In genomic region chr17:61619953-61620352, GRCh38 we compare ENCODE assay signal across 10 cellular contexts. TPM values are rescaled to one million over a fixed set of nuclear protein-coding genes. Genes with fewer than 3 reads are reported as not detected.
"Had no signal": no experiment of that assay in that cellular context is flagged by ENCODE, and none has a peak within 500 bp of the region (broad histone marks: within the 10 kb centered on the region; RNA-seq: fewer than 3 reads in every experiment).

No MANE protein-coding gene starts in this region.

- H3K36me3 Mint-ChIP-seq: IgD-negative memory B cell had no signal

- H3K27ac ChIP-seq: HL-60, KMS-11 had no signal

- H3K4me2 ChIP-seq: KMS-11 had no signal

- ATAC-seq: HepG2 had no signal

- DNase-seq: IMR-90, KBM-7, KG1 had no signal

- H3K27ac Mint-ChIP-seq: IgD-negative memory B cell had no signal

- H3K9ac ChIP-seq: KMS-11 had no signal

- FAIRE-seq: HepG2, HTR-8/SVneo had no signal

RNA-seq across cellular contexts. Expression of gene NACA2, which starts 28.9 kb away (rescaled TPM):
- total RNA-seq: HepG2, HT-29, HT1080, IMR-90 had no signal
- polyA plus RNA-seq: IgD-negative memory B cell, IMR-90 had no signal
